In the genomic region with DNA sequence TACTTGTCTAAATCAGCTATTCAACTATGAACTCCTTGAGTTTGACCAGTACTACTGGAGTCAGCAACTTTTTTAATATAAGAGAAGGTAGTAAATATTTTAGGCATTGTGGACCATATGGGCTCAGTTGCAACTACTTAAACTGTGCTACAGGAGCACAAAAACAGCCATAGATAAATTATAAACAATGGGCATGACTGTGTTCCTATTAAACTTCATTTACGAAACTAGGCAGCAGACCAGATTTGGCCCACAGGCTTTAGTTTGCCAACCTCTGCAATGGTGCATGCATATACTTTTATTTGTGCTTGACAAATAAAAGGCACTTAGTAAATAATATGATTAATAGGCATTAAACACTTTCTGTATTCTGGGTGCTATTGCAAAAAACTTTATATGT, we compare ENCODE assay signal across 16 cellular contexts. TPM values are rescaled to one million over a fixed set of nuclear protein-coding genes. Genes with fewer than 3 reads are reported as not detected.
DNase-seq lines count a peak whose midpoint lies in the region; ATAC-seq and TF ChIP-seq lines count a peak whose summit lies in the region.
"Had no signal": no experiment of that assay in that cellular context is flagged by ENCODE, and none has a peak within 500 bp of the region (broad histone marks: within the 10 kb centered on the region; RNA-seq: fewer than 3 reads in every experiment).

No MANE protein-coding gene starts in this region.

- H3K4me1 ChIP-seq in left ventricle myocardium inferior = peaks cover 45% of the 10 kb centered on the region

- no peaks in the 10 kb centered on the region for H3F3A ChIP-seq in neural cell (ENCODE audit: insufficient read depth, low read length, poor library complexity, severe bottlenecking)

- TF ChIP-seq EP300 in neural cell (conservative IDR thresholded peaks at IDR 0.05; ENCODE audit: poor library complexity, severe bottlenecking) = no peak

- H3K79me2 ChIP-seq in neural cell (replicated peaks; ENCODE audit: insufficient read depth, low read length) = peaks cover 53% of the 10 kb centered on the region

- H3K36me3 ChIP-seq in left ventricle myocardium inferior (no peaks in the 10 kb centered on the region), SK-N-MC (ENCODE audit: insufficient read depth, low read length) (no peaks in the 10 kb centered on the region), neural cell (ENCODE audit: insufficient read depth, low read length) (no peaks in the 10 kb centered on the region)
- H3K36me3 ChIP-seq: HAP-1 had no signal

- H3K4me3 ChIP-seq in left ventricle myocardium inferior (peak overlapping the region; percentile 0), SK-N-MC (peak overlapping the region; percentile 39), neural cell (ENCODE audit: low read length) (no peak overlapping the region)
- H3K4me3 ChIP-seq: A549, BLaER1, HAP-1, K562 had no signal

- TF ChIP-seq RAD21 in neural cell (conservative IDR thresholded peaks at IDR 0.05) = no peak

- no peak overlapping the region for H2AFZ ChIP-seq in neural cell (ENCODE audit: low read depth, low read length)

- H3K9ac ChIP-seq in SK-N-MC (ENCODE audit: insufficient read length) (no peak overlapping the region), neural cell (ENCODE audit: low read length) (no peak overlapping the region)
- H3K9ac ChIP-seq: BLaER1 had no signal

- no peak overlapping the region for H3K27ac ChIP-seq in left ventricle myocardium inferior (replicated peaks)
- H3K27ac ChIP-seq in SK-N-MC = peak overlapping the region; percentile 72
- H3K27ac ChIP-seq in neural cell (ENCODE audit: low read length) = peak overlapping the region; percentile 24
- H3K27ac ChIP-seq: 22Rv1, A549, BLaER1 had no signal

- no peaks in the 10 kb centered on the region for H3K9me2 ChIP-seq in neural cell (ENCODE audit: insufficient read depth, low read length)

- no peak overlapping the region for H3K4me2 ChIP-seq in neural cell (ENCODE audit: low read length)
- H3K4me2 ChIP-seq: A549, BLaER1 had no signal

- H3K27me3 ChIP-seq in left ventricle myocardium inferior (ENCODE audit: low read depth) (no peaks in the 10 kb centered on the region), neural cell (ENCODE audit: insufficient read depth, low read depth, low read length) (no peaks in the 10 kb centered on the region)
- H3K27me3 ChIP-seq: BLaER1 had no signal

- H3K9me3 ChIP-seq in left ventricle myocardium inferior (replicated peaks) (no peaks in the 10 kb centered on the region), SK-N-MC (ENCODE audit: low read depth, low read length) (no peaks in the 10 kb centered on the region), neural cell (ENCODE audit: low read length) (no peaks in the 10 kb centered on the region)
- H3K9me3 ChIP-seq: A549, HAP-1 had no signal

- no peaks in the 10 kb centered on the region for H4K20me1 ChIP-seq in neural cell (ENCODE audit: insufficient read depth)

- no peak for TF ChIP-seq CTCF in left ventricle myocardium inferior (IDR thresholded peaks at IDR 0.05; ENCODE audit: borderline replicate concordance)
- TF ChIP-seq CTCF in neural cell (IDR thresholded peaks at IDR 0.05; ENCODE audit: poor library complexity, severe bottlenecking) = no peak

- no peak for ATAC-seq in Right ventricle myocardium superior (ENCODE audit: poor library complexity)
- no peak for ATAC-seq in HG03378 (IDR thresholded peaks at IDR 0.05; ENCODE audit: unreplicated experiment)
- ATAC-seq in HG02885 (IDR thresholded peaks at IDR 0.05; ENCODE audit: poor library complexity, unreplicated experiment) = no peak
- ATAC-seq: A549, K562 had no signal

- DNase-seq in left ventricle myocardium inferior (no peak), Right ventricle myocardium superior (no peak), SK-N-MC (ENCODE audit: low read depth, low spot score) (no peak), hepatic stellate cell (ENCODE audit: low spot score) (no peak)
- DNase-seq: CD4-positive, alpha-beta memory T cell; DMS79 treated with DMSO at 0.1 percent for 48 hours; GF-D8; IMR-90 had no signal

- intact Hi-C loops in left ventricle myocardium inferior (cut with micrococcal nuclease) = no loop called here
- intact Hi-C loops in Right ventricle myocardium superior (cut with DNase I) = no loop called here

TF ChIP-seq in neural cell, 6 proteins besides CTCF, POLR2A, EP300 and RAD21:
- TF ChIP-seq REST (IDR thresholded peaks at IDR 0.05; ENCODE audit: borderline replicate concordance) (no peak), MXI1 (conservative IDR thresholded peaks at IDR 0.05; ENCODE audit: poor library complexity, severe bottlenecking) (no peak), EZH2 (IDR thresholded peaks at IDR 0.05; ENCODE audit: borderline replicate concordance, insufficient read depth, low read length, poor library complexity, severe bottlenecking) (no peak), SMC3 (conservative IDR thresholded peaks at IDR 0.05; ENCODE audit: poor library complexity) (no peak), POLR2AphosphoS5 (IDR thresholded peaks at IDR 0.05) (no peak), TAF1 (IDR thresholded peaks at IDR 0.05; ENCODE audit: low read depth) (no peak)
TF ChIP-seq in neural cell: peak in this region for 0.

RNA-seq across cellular contexts. Expression of gene FNDC3A, which starts 7.6 kb away (rescaled TPM):
- total RNA-seq in left ventricle myocardium inferior = 18.9 TPM
- total RNA-seq in Right ventricle myocardium superior = 16.9 TPM
- polyA plus RNA-seq in neural cell = 83.3 and 83.8 TPM in 2 replicates
- 153 and 181 TPM in 2 replicates for polyA minus RNA-seq in neural cell
